In genomic region chr2:225889452-225889851, GRCh38 we compare ENCODE assay signal across 8 cellular contexts.
DNase-seq lines count a peak whose midpoint lies in the region; ATAC-seq and TF ChIP-seq lines count a peak whose summit lies in the region.

No MANE protein-coding gene starts in this region.

- BruUV-seq in OCI-LY7 (replicated peaks; lab: Mats Ljungman, UMichigan) = no TSS peak

- H3K4me1 ChIP-seq in CD4-positive, alpha-beta memory T cell (ENCODE audit: insufficient read depth, low read length) = no peaks in the 10 kb centered on the region
- no peaks in the 10 kb centered on the region for H3K4me1 ChIP-seq in OCI-LY7 (ENCODE audit: insufficient read depth, low read length, poor library complexity, severe bottlenecking)
- no peaks in the 10 kb centered on the region for H3K4me1 ChIP-seq in endodermal cell (ENCODE audit: control insufficient read depth, insufficient read depth, low read length)

- 0% methylated on average over 1 of the region's 1 CpG; no CpG with 5 or more reads in 1 of the 2 experiments for WGBS in endodermal cell (ENCODE audit: insufficient coverage in 1 of 2, insufficient read length in 1 of 2), 2 experiments

- H3K9me3 ChIP-seq in CD4-positive, alpha-beta memory T cell (ENCODE audit: control insufficient read depth in 1 of 2, low read length in 2 of 2) = no peaks in the 10 kb centered on the region
- H3K9me3 ChIP-seq in OCI-LY7 (ENCODE audit: low read length) = no peaks in the 10 kb centered on the region
- no peaks in the 10 kb centered on the region for H3K9me3 ChIP-seq in endodermal cell (ENCODE audit: control insufficient read depth, low read length)

- H3K4me3 ChIP-seq in CD4-positive, alpha-beta memory T cell (ENCODE audit: low read length in 2 of 2) = no peak overlapping the region
- no peak overlapping the region for H3K4me3 ChIP-seq in OCI-LY7 (ENCODE audit: low read depth, low read length, poor library complexity, severe bottlenecking)
- H3K4me3 ChIP-seq in endodermal cell (ENCODE audit: low read length) = no peak overlapping the region

- no peaks in the 10 kb centered on the region for H3K27me3 ChIP-seq in CD4-positive, alpha-beta memory T cell (ENCODE audit: insufficient read depth, low read length)
- H3K27me3 ChIP-seq in endodermal cell (ENCODE audit: control insufficient read depth, insufficient read depth, low read length, poor library complexity, severe bottlenecking) = no peaks in the 10 kb centered on the region

- TF ChIP-seq CTCF in OCI-LY7 (conservative IDR thresholded peaks at IDR 0.05; ENCODE audit: low read length) (peak; percentile 88), endodermal cell (conservative IDR thresholded peaks at IDR 0.05) (peak; percentile 85)

- no peaks in the 10 kb centered on the region for H3K9me2 ChIP-seq in OCI-LY7 (ENCODE audit: insufficient read depth, low read length)

- H3K27ac Mint-ChIP-seq in CD4-positive, alpha-beta memory T cell = no peak overlapping the region
- H3K27ac Mint-ChIP-seq in endodermal cell (no peak overlapping the region), naive B cell (no peak overlapping the region)

- H3K4me1 Mint-ChIP-seq in CD4-positive, alpha-beta memory T cell = no peaks in the 10 kb centered on the region
- H3K4me1 Mint-ChIP-seq in endodermal cell (peaks cover 4% of the 10 kb centered on the region), naive B cell (no peaks in the 10 kb centered on the region)

- ATAC-seq in GM18907 (IDR thresholded peaks at IDR 0.05; ENCODE audit: unreplicated experiment) = peak; percentile 85
- peak; percentile 82 for ATAC-seq in HG03354 (IDR thresholded peaks at IDR 0.05; ENCODE audit: poor library complexity, severe bottlenecking, unreplicated experiment)
- ATAC-seq in naive B cell (ENCODE audit: low read depth in 2 of 2) = no peak

- no peak overlapping the region for H2AFZ ChIP-seq in OCI-LY7 (ENCODE audit: low read length)

- CTCF ChIA-PET in CD4-positive, alpha-beta memory T cell (lab: Charles Lee; ENCODE audit: partially characterized antibody) = interaction anchor here (0.7 to 5.9 kb wide), 11 partner anchors 9 to 1349 kb away, joined by 3 to 59 read pairs (median 4); partner anchors contain the start of genes IRS1 and RHBDD1
- CTCF ChIA-PET in OCI-LY7 (lab: Charles Lee; ENCODE audit: unreplicated experiment) = no interaction called here

- no peaks in the 10 kb centered on the region for H3K9me3 Mint-ChIP-seq in CD4-positive, alpha-beta memory T cell
- no peaks in the 10 kb centered on the region for H3K9me3 Mint-ChIP-seq in endodermal cell
- H3K9me3 Mint-ChIP-seq in naive B cell = no peaks in the 10 kb centered on the region

- H3K27ac ChIP-seq in CD4-positive, alpha-beta memory T cell (ENCODE audit: low read depth, low read length) = no peak overlapping the region
- H3K27ac ChIP-seq in OCI-LY7 (ENCODE audit: low read depth, low read length, poor library complexity, severe bottlenecking) (no peak overlapping the region), endodermal cell (ENCODE audit: low read depth, low read length) (no peak overlapping the region)

- H3K27me3 Mint-ChIP-seq in CD4-positive, alpha-beta memory T cell = peaks cover 2 to 6% of the 10 kb centered on the region in 2 donors
- H3K27me3 Mint-ChIP-seq in endodermal cell (ENCODE audit: insufficient read depth) (no peaks in the 10 kb centered on the region), naive B cell (peaks cover 7 to 11% (median 8%) of the 10 kb centered on the region in 3 donors)

- no peak overlapping the region for H3K4me3 Mint-ChIP-seq in CD4-positive, alpha-beta memory T cell
- H3K4me3 Mint-ChIP-seq in endodermal cell (no peak overlapping the region), naive B cell (no peak overlapping the region)

- H4K20me1 ChIP-seq in OCI-LY7 (ENCODE audit: insufficient read depth, low read length) = no peaks in the 10 kb centered on the region

- no peaks in the 10 kb centered on the region for H3K36me3 ChIP-seq in CD4-positive, alpha-beta memory T cell (ENCODE audit: insufficient read depth, low read length)
- H3K36me3 ChIP-seq in OCI-LY7 (ENCODE audit: insufficient read depth, low read length) = no peaks in the 10 kb centered on the region
- H3K36me3 ChIP-seq in endodermal cell (ENCODE audit: control insufficient read depth, insufficient read depth, low read length) = no peaks in the 10 kb centered on the region

- no peaks in the 10 kb centered on the region for H3K36me3 Mint-ChIP-seq in CD4-positive, alpha-beta memory T cell
- H3K36me3 Mint-ChIP-seq in endodermal cell (ENCODE audit: low read depth) = no peaks in the 10 kb centered on the region
- H3K36me3 Mint-ChIP-seq in naive B cell = no peaks in the 10 kb centered on the region

- H3K79me2 ChIP-seq in OCI-LY7 (ENCODE audit: insufficient read depth, low read depth, low read length) = no peaks in the 10 kb centered on the region

- H3K4me2 ChIP-seq in OCI-LY7 (ENCODE audit: low read length) = no peak overlapping the region

- DNase-seq in CD4-positive, alpha-beta memory T cell = peak in 4 of 5 donors; percentile 6 to 21 (median 8)
- peak; percentile 45 for DNase-seq in OCI-LY7 (ENCODE audit: low spot score)
- DNase-seq in endodermal cell = no peak
- peak; percentile 7 for DNase-seq in naive B cell
- DNase-seq in NCI-H187 (lab: John Stamatoyannopoulos, UW) = no peak
- no peak for DNase-seq in islet precursor cell

- no peak overlapping the region for H3K9ac ChIP-seq in endodermal cell (ENCODE audit: extremely low read depth, low read length, poor library complexity, severe bottlenecking)

- intact Hi-C loops in CD4-positive, alpha-beta memory T cell (cut with micrococcal nuclease) = loop anchor here (1.0 kb wide), 1 partner anchor 1349 kb away; no protein-coding TSS in a partner anchor
- intact Hi-C loops in OCI-LY7 (cut with micrococcal nuclease; ENCODE audit: unreplicated experiment) = loop anchor here (2.0 to 10.0 kb wide), 3 partner anchors 435 to 1215 kb away; partner anchors contain the start of gene IRS1

- POLR2A ChIA-PET in CD4-positive, alpha-beta memory T cell (lab: Charles Lee; ENCODE audit: partially characterized antibody) = no interaction called here
- POLR2A ChIA-PET in OCI-LY7 (lab: Charles Lee) = interaction anchor here (0.6 to 1.1 kb wide), 2 partner anchors 13 to 967 kb away, joined by 3 to 5 read pairs; no protein-coding TSS in a partner anchor

Comparison
In these comparisons a context has a peak if more than half of its experiments do, and no peak if none do; other contexts are left out.
1. DNase-seq: peak in CD4-positive, alpha-beta memory T cell (4 of 5), OCI-LY7 (single experiment) and naive B cell (single experiment); none in endodermal cell (single experiment), NCI-H187 (0 of 2) and islet precursor cell (single experiment).
2. ATAC-seq: peak in GM18907 (single experiment) and HG03354 (single experiment); none in naive B cell (0 of 2).